Comparison of ENCODE assay signal across 13 cellular contexts in genomic region chr12:80400591-80400991, GRCh38. TPM values are rescaled to one million over a fixed set of nuclear protein-coding genes. Genes with fewer than 3 reads are reported as not detected.
A peak's percentile ranks its signal among the peaks of the same experiment; 100 is the strongest.
DNase-seq lines count a peak whose midpoint lies in the region; ATAC-seq and TF ChIP-seq lines count a peak whose summit lies in the region.
"Had no signal": no experiment of that assay in that cellular context is flagged by ENCODE, and none has a peak within 500 bp of the region (broad histone marks: within the 10 kb centered on the region; RNA-seq: fewer than 3 reads in every experiment).

No MANE protein-coding gene starts in this region.

- peaks cover 4% of the 10 kb centered on the region for H3K4me1 Mint-ChIP-seq in WTC11
- H3K4me1 Mint-ChIP-seq in effector memory CD8-positive, alpha-beta T cell (ENCODE audit: low read depth in 2 of 2): no peaks in the 10 kb centered on the region

- DNase-seq in Daoy (ENCODE audit: low read depth) (peak; percentile 30), WTC11 (ENCODE audit: low spot score) (peak; percentile 15), globus pallidus (ENCODE audit: low spot score) (peak; percentile 6), retina (peak; percentile 92), dedifferentiated amniotic fluid mesenchymal stem cell (ENCODE audit: extremely low spot score) (no peak), NCI-H1436 treated with DMSO at 0.1 percent for 48 hours (lab: John Stamatoyannopoulos, UW) (no peak)
- DNase-seq in effector memory CD8-positive, alpha-beta T cell: no peak
- DNase-seq: DMS79; effector CD4-positive, alpha-beta T cell; NCI-H1417 treated with DMSO at 0.1 percent for 48 hours; SHP77 treated with DMSO at 0.1 percent for 48 hours had no signal

- no peaks in the 10 kb centered on the region for H3K36me3 Mint-ChIP-seq in WTC11
- no peaks in the 10 kb centered on the region for H3K36me3 Mint-ChIP-seq in effector memory CD8-positive, alpha-beta T cell (ENCODE audit: insufficient read depth)

- H3K9me3 Mint-ChIP-seq in WTC11: no peaks in the 10 kb centered on the region
- peaks cover 0 to 5% of the 10 kb centered on the region in 2 donors for H3K9me3 Mint-ChIP-seq in effector memory CD8-positive, alpha-beta T cell

- H3K4me3 Mint-ChIP-seq in WTC11: no peak overlapping the region
- H3K4me3 Mint-ChIP-seq in effector memory CD8-positive, alpha-beta T cell: no peak overlapping the region

- CTCF ChIA-PET in WTC11 (lab: Charles Lee): interaction anchor here (0.8 to 1.5 kb wide), 2 partner anchors 205 to 232 kb away, joined by 3 to 6 read pairs; no protein-coding TSS in a partner anchor

- POLR2A ChIA-PET in WTC11 (lab: Charles Lee): no interaction called here

- no peaks in the 10 kb centered on the region for H3K27me3 Mint-ChIP-seq in WTC11 (ENCODE audit: low read depth)
- no peaks in the 10 kb centered on the region for H3K27me3 Mint-ChIP-seq in effector memory CD8-positive, alpha-beta T cell

- TF ChIP-seq CTCF in WTC11 (IDR thresholded peaks at IDR 0.05): no peak

- ATAC-seq in WTC11: peak; percentile 81
- ATAC-seq in GM21528 (IDR thresholded peaks at IDR 0.05; ENCODE audit: low FRiP score, unreplicated experiment): no peak
- ATAC-seq in effector memory CD8-positive, alpha-beta T cell (replicated peaks): no peak

- H3K27ac Mint-ChIP-seq in WTC11: no peak overlapping the region
- H3K27ac Mint-ChIP-seq in effector memory CD8-positive, alpha-beta T cell: no peak overlapping the region

TF ChIP-seq in WTC11, 78 proteins besides CTCF, POLR2A, EP300 and RAD21:
- TF ChIP-seq PRDM15 (CRISPR knock-in tag; IDR thresholded peaks at IDR 0.05): no peak
- no peak for TF ChIP-seq FOXP4 (CRISPR knock-in tag; IDR thresholded peaks at IDR 0.05)
- TF ChIP-seq IRF2 (CRISPR knock-in tag; IDR thresholded peaks at IDR 0.05; ENCODE audit: borderline replicate concordance, low read depth): no peak
- no peak for TF ChIP-seq CREB1 (CRISPR knock-in tag; IDR thresholded peaks at IDR 0.05)
- TF ChIP-seq JAZF1 (CRISPR knock-in tag; IDR thresholded peaks at IDR 0.05): no peak
- no peak for TF ChIP-seq IRF1 (CRISPR knock-in tag; IDR thresholded peaks at IDR 0.05)
- no peak for TF ChIP-seq ZBTB43 (CRISPR knock-in tag; IDR thresholded peaks at IDR 0.05)
- no peak for TF ChIP-seq TEAD4 (CRISPR knock-in tag; IDR thresholded peaks at IDR 0.05)

RNA-seq across cellular contexts. Expression of gene PTPRQ, which starts 43.4 kb away (rescaled TPM):
- total RNA-seq in Daoy (2014; rRNA removed; shearing (Covaris generic)): not detected in 2 replicates
- total RNA-seq in WTC11 (2021): not detected in 3 replicates
- total RNA-seq: activated CD8-positive, alpha-beta memory T cell treated with anti-CD3 and anti-CD28 coated beads for 36 hours had no signal

Comparison
In these comparisons a context has a peak if more than half of its experiments do, and no peak if none do; other contexts are left out.
1. DNase-seq: peak in Daoy (single experiment), WTC11 (single experiment), globus pallidus (single experiment) and retina (single experiment); none in dedifferentiated amniotic fluid mesenchymal stem cell (single experiment), effector memory CD8-positive, alpha-beta T cell (0 of 3) and NCI-H1436 treated with DMSO at 0.1 percent for 48 hours (single experiment).